In genomic region chr11:35035894-35036408, GRCh38 we compare ENCODE assay signal across 8 cellular contexts.
DNase-seq lines count a peak whose midpoint lies in the region; ATAC-seq and TF ChIP-seq lines count a peak whose summit lies in the region.

No MANE protein-coding gene starts in this region.

- H3K4me1 Mint-ChIP-seq in endodermal cell: peaks cover 13% of the 10 kb centered on the region
- peaks cover 5% of the 10 kb centered on the region; the same call in 2 of the 3 replicates for H3K4me1 Mint-ChIP-seq in GM23338

- H3K4me2 ChIP-seq in GM23338: no peak overlapping the region

- H3K36me3 ChIP-seq in BJ (ENCODE audit: control insufficient read depth, insufficient read depth, low read length) (no peaks in the 10 kb centered on the region), Panc1 (ENCODE audit: control insufficient read depth, insufficient read depth, low read length) (no peaks in the 10 kb centered on the region), endodermal cell (ENCODE audit: control insufficient read depth, insufficient read depth, low read length) (no peaks in the 10 kb centered on the region), GM23338 (ENCODE audit: insufficient read depth) (no peaks in the 10 kb centered on the region)

- intact Hi-C loops in Panc1 (cut with micrococcal nuclease; ENCODE audit: unreplicated experiment): no loop called here

- no peaks in the 10 kb centered on the region for H4K20me1 ChIP-seq in GM23338 (replicated peaks; ENCODE audit: insufficient read depth)

- no peak overlapping the region for H3K9ac ChIP-seq in endodermal cell (ENCODE audit: extremely low read depth, low read length, poor library complexity, severe bottlenecking)

- no peak overlapping the region for H3K27ac Mint-ChIP-seq in endodermal cell
- no peak overlapping the region for H3K27ac Mint-ChIP-seq in GM23338

- H3K9me3 Mint-ChIP-seq in endodermal cell (no peaks in the 10 kb centered on the region), GM23338 (no peaks in the 10 kb centered on the region)

- H3K27me3 ChIP-seq in BJ (ENCODE audit: control insufficient read depth, insufficient read depth, low read length): no peaks in the 10 kb centered on the region
- no peaks in the 10 kb centered on the region for H3K27me3 ChIP-seq in Panc1 (ENCODE audit: control insufficient read depth, insufficient read depth, low read length)
- no peaks in the 10 kb centered on the region for H3K27me3 ChIP-seq in endodermal cell (ENCODE audit: control insufficient read depth, insufficient read depth, low read length, poor library complexity, severe bottlenecking)
- no peaks in the 10 kb centered on the region for H3K27me3 ChIP-seq in GM23338 (ENCODE audit: insufficient read depth)

- peaks cover 19% of the 10 kb centered on the region; the same call in 1 of the 2 replicates for H3K9me2 ChIP-seq in GM23338 (ENCODE audit: insufficient read depth)

- DNase-seq in BJ (ENCODE audit: low read depth): peak; percentile 87
- no peak for DNase-seq in Panc1 (ENCODE audit: low read depth, low spot score)
- peak; percentile 27 for DNase-seq in glomerular endothelial cell (ENCODE audit: extremely low read depth, low read depth, low spot score)
- DNase-seq in activated CD4-positive, alpha-beta T cell treated with anti-CD3 and anti-CD28 coated beads for 48 hours: no peak
- DNase-seq in endodermal cell: no peak
- no peak for DNase-seq in GM23338 (ENCODE audit: low spot score)
- no peak for DNase-seq in activated CD4-positive, alpha-beta T cell treated with anti-CD3 and anti-CD28 coated beads for 4 hours

- 94 to 96% methylated on average over 3 of the region's 3 CpGs for WGBS in endodermal cell (ENCODE audit: insufficient coverage in 1 of 2, insufficient read length in 1 of 2), 2 experiments

- H3K79me2 ChIP-seq in GM23338 (replicated peaks; ENCODE audit: insufficient read depth): no peaks in the 10 kb centered on the region

- BruUV-seq in Panc1 (replicated peaks; lab: Mats Ljungman, UMichigan): no TSS peak

- POLR2A ChIA-PET in BJ (lab: Charles Lee): no interaction called here
- POLR2A ChIA-PET in Panc1 (lab: Charles Lee): no interaction called here

- CTCF ChIA-PET in BJ (lab: Yijun Ruan, JAX) (no interaction called here), Panc1 (lab: Charles Lee) (interaction anchor here (1.0 kb wide), 1 partner anchor 29 kb away, joined by 3 read pairs; no protein-coding TSS in a partner anchor)

- in situ Hi-C loops in Panc1 (cut with HindIII; ENCODE audit: low pct_unique_long_range_greater_than_20kb, low sequenced_read_pairs): no loop called here

- H3K4me1 ChIP-seq in Panc1 (ENCODE audit: control insufficient read depth, insufficient read depth, low read length) (peaks cover 39% of the 10 kb centered on the region), endodermal cell (ENCODE audit: control insufficient read depth, insufficient read depth, low read length) (peaks cover 5% of the 10 kb centered on the region), GM23338 (ENCODE audit: insufficient read depth) (no peaks in the 10 kb centered on the region)

- H3K36me3 Mint-ChIP-seq in endodermal cell (ENCODE audit: low read depth) (no peaks in the 10 kb centered on the region), GM23338 (ENCODE audit: low read depth) (no peaks in the 10 kb centered on the region)

- H3F3A ChIP-seq in GM23338 (replicated peaks; ENCODE audit: low read depth): no peaks in the 10 kb centered on the region

- H3K4me3 Mint-ChIP-seq in endodermal cell (no peak overlapping the region), GM23338 (no peak overlapping the region)

- H2AFZ ChIP-seq in GM23338: no peak overlapping the region

- TF ChIP-seq CTCF in BJ (IDR thresholded peaks at IDR 0.05; ENCODE audit: insufficient read depth, low read depth, low read length) (no peak), Panc1 (IDR thresholded peaks at IDR 0.05) (no peak), endodermal cell (conservative IDR thresholded peaks at IDR 0.05) (no peak), GM23338 (conservative IDR thresholded peaks at IDR 0.05; ENCODE audit: low read depth in 2 of 2) (no peak)

- peaks cover 7% of the 10 kb centered on the region; the same call in 1 of the 2 replicates for H3K9me3 ChIP-seq in Panc1 (ENCODE audit: control insufficient read depth, insufficient read depth, low read depth, low read length)
- no peaks in the 10 kb centered on the region for H3K9me3 ChIP-seq in endodermal cell (ENCODE audit: control insufficient read depth, low read length)

- H3K27me3 Mint-ChIP-seq in endodermal cell (ENCODE audit: insufficient read depth): peaks cover 16% of the 10 kb centered on the region
- no peaks in the 10 kb centered on the region for H3K27me3 Mint-ChIP-seq in GM23338 (ENCODE audit: insufficient read depth, low read depth, poor library complexity)

- H3K27ac ChIP-seq in Panc1 (ENCODE audit: low read length) (peak overlapping the region; percentile 95), endodermal cell (ENCODE audit: low read depth, low read length) (no peak overlapping the region), GM23338 (ENCODE audit: low read depth) (no peak overlapping the region)

- H3K4me3 ChIP-seq in BJ (ENCODE audit: low read depth, low read length) (no peak overlapping the region), Panc1 (ENCODE audit: low read depth in 2 of 2, low read length in 2 of 2) (no peak overlapping the region), endodermal cell (ENCODE audit: low read length) (no peak overlapping the region), GM23338 (no peak overlapping the region)

- ATAC-seq in GM21576 (IDR thresholded peaks at IDR 0.05; ENCODE audit: unreplicated experiment) (peak; percentile 32), Panc1 (peak; percentile 33; the same call in 1 of the 2 replicates), GM23338 (no peak)

TF ChIP-seq in GM23338, 12 proteins besides CTCF, POLR2A, EP300 and RAD21:
- no peak for TF ChIP-seq ETS1 (IDR thresholded peaks at IDR 0.05)
- TF ChIP-seq ZNF331 (CRISPR knock-in tag; IDR thresholded peaks at IDR 0.05; ENCODE audit: low read depth): no peak

Comparison
In these comparisons a context has a peak if more than half of its experiments do, and no peak if none do; other contexts are left out.
1. DNase-seq: peak in BJ (single experiment) and glomerular endothelial cell (single experiment); none in Panc1 (single experiment), activated CD4-positive, alpha-beta T cell treated with anti-CD3 and anti-CD28 coated beads for 48 hours (single experiment), endodermal cell (single experiment), GM23338 (single experiment) and activated CD4-positive, alpha-beta T cell treated with anti-CD3 and anti-CD28 coated beads for 4 hours (0 of 2).